11 cellular contexts compared by ENCODE assay signal in the genomic region with DNA sequence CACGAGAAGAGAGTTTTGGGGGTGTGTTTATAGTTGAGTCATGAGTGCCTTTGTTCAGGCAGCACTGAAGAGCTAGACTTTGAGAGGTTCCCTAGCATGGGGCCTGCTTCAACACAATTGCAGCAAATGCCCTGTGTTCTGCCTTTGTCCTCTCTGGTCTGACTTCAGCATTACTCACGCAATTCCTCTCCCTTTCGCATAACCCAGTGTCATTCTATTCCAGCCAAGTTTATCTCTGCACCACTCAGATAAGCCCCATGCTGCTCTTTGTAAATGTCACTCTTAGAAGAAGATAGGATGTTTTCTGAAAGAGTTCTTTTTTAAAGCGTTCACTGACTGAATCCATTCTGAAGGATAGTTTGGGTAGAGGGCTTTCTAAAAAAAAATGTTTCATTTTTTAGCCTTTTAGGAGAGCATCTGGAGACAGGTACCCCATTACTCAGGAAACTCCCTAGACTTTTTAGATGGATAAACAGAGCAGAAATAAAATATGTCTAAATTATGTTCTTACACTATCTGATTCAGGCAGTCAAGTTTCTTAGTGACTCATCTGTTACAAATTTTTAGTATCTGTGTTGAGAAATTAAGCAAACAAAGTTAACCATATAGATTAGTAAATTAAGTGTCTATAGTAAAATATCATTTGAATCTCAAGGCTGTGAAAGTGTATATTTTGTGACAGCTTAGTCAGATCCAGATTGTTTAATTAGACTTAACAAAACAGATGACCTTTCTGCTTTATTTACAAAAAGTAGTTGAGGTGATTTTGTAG.
DNase-seq lines count a peak whose midpoint lies in the region; ATAC-seq and TF ChIP-seq lines count a peak whose summit lies in the region.
"Had no signal": no experiment of that assay in that cellular context is flagged by ENCODE, and none has a peak within 500 bp of the region (broad histone marks: within the 10 kb centered on the region; RNA-seq: fewer than 3 reads in every experiment).

No MANE protein-coding gene starts in this region.

- in situ Hi-C loops in SK-MEL-5 (cut with HindIII; ENCODE audit: low pct_unique_long_range_greater_than_20kb, low sequenced_read_pairs): no loop called here

- DNase-seq in HUDEP-2 (lab: John Stamatoyannopoulos, UW; ENCODE audit: unreplicated experiment in 76 of 76): peak in 70 of 76 experiments; percentile 6 to 93 (median 72)
- DNase-seq in SK-MEL-5 (ENCODE audit: low read depth, low spot score): peak; percentile 82
- DNase-seq in foreskin keratinocyte: peak; percentile 93 to 97
- no peak for DNase-seq in omental fat pad (ENCODE audit: low spot score)
- DNase-seq in NCI-H510A (lab: John Stamatoyannopoulos, UW): no peak
- DNase-seq in effector memory CD4-positive, alpha-beta T cell: no peak
- no peak for DNase-seq in left colon
- DNase-seq in effector CD4-positive, alpha-beta T cell: no peak
- DNase-seq: activated naive CD8-positive, alpha-beta T cell treated with anti-CD3 and anti-CD28 coated beads, Interleukin-2, amount 10 ng/mL, durations not matched to agents 7 days and 5 days; NCI-H2171 treated with DMSO at 0.1 percent for 48 hours; stimulated activated naive CD4-positive, alpha-beta T cell treated with Interleukin-2 at 50 U/mL for 16 hours had no signal

- ATAC-seq in foreskin keratinocyte (peak; percentile 100), omental fat pad (ENCODE audit: low FRiP score) (peak; percentile 84), left colon (no peak)

- H3K36me3 ChIP-seq in effector memory CD4-positive, alpha-beta T cell (ENCODE audit: control insufficient read depth, insufficient read depth, low read length): no peaks in the 10 kb centered on the region

- no peaks in the 10 kb centered on the region for H3K9me3 ChIP-seq in effector memory CD4-positive, alpha-beta T cell (ENCODE audit: control insufficient read depth, low read length)

- H3K4me3 ChIP-seq in effector memory CD4-positive, alpha-beta T cell (ENCODE audit: insufficient read depth, low read depth, low read length, poor library complexity, severe bottlenecking): no peak overlapping the region

- H3K27me3 ChIP-seq in foreskin keratinocyte: no peaks in the 10 kb centered on the region
- no peaks in the 10 kb centered on the region for H3K27me3 ChIP-seq in effector memory CD4-positive, alpha-beta T cell (replicated peaks; ENCODE audit: control insufficient read depth, insufficient read depth, low read length, poor library complexity, severe bottlenecking)

- peaks cover 23% of the 10 kb centered on the region for H3K4me1 ChIP-seq in foreskin keratinocyte
- no peaks in the 10 kb centered on the region for H3K4me1 ChIP-seq in effector memory CD4-positive, alpha-beta T cell (ENCODE audit: control insufficient read depth, insufficient read depth, low read length, poor library complexity, severe bottlenecking)

- intact Hi-C loops in left colon (cut with DNase I, micrococcal nuclease): no loop called here

- TF ChIP-seq CTCF in foreskin keratinocyte (conservative IDR thresholded peaks at IDR 0.05) (no peak), omental fat pad (IDR thresholded peaks at IDR 0.05) (no peak)

- peak overlapping the region; percentile 89 for H3K27ac ChIP-seq in foreskin keratinocyte
- H3K27ac ChIP-seq in effector memory CD4-positive, alpha-beta T cell (ENCODE audit: insufficient read depth, low read length, poor library complexity, severe bottlenecking): no peak overlapping the region

Comparison
In these comparisons a context has a peak if more than half of its experiments do, and no peak if none do; other contexts are left out.
1. DNase-seq: peak in HUDEP-2 (70 of 76), SK-MEL-5 (single experiment) and foreskin keratinocyte (2 of 2); none in omental fat pad (single experiment), NCI-H510A (single experiment), effector memory CD4-positive, alpha-beta T cell (0 of 3), left colon (0 of 2) and effector CD4-positive, alpha-beta T cell (single experiment).